ENCODE assay signal across 22 cellular contexts in the genomic region with DNA sequence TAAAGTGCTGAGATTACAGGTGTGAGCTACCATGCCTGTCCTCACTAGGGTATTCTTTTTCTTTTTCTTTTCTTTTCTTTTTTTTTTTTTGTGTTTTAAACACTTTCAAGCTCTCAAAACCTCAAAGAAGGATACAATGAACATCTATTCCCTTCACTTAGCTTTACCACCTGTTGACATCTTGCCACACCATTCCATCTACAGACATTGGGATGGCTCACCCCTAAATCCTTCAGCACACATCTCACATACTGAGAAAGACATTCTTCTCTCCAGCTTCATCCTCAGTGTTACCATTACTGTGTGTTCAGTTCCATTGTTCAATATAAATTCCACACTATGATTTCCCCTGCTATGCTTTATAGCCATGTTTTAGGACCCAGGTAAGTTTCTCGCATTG. TPM values are rescaled to one million over a fixed set of nuclear protein-coding genes. Genes with fewer than 3 reads are reported as not detected.
DNase-seq lines count a peak whose midpoint lies in the region; ATAC-seq and TF ChIP-seq lines count a peak whose summit lies in the region.
"Had no signal": no experiment of that assay in that cellular context is flagged by ENCODE, and none has a peak within 500 bp of the region (broad histone marks: within the 10 kb centered on the region; RNA-seq: fewer than 3 reads in every experiment).

No MANE protein-coding gene starts in this region.

- H3K36me3 ChIP-seq in CD8-positive, alpha-beta T cell (ENCODE audit: insufficient read depth, low read length): no peaks in the 10 kb centered on the region
- H3K36me3 ChIP-seq in WERI-Rb-1: no peaks in the 10 kb centered on the region
- H3K36me3 ChIP-seq: MG63 had no signal

- POLR2A ChIA-PET in CD8-positive, alpha-beta T cell (lab: Charles Lee): no interaction called here

- H3K4me1 ChIP-seq in CD8-positive, alpha-beta T cell (ENCODE audit: insufficient read depth, low read length): no peaks in the 10 kb centered on the region

- no peak for ATAC-seq in CD8-positive, alpha-beta T cell
- ATAC-seq in T-helper 17 cell (no peak), natural killer cell (no peak)
- ATAC-seq: Panc1 had no signal

- H3K9me3 Mint-ChIP-seq in CD14-positive monocyte (no peaks in the 10 kb centered on the region), natural killer cell (no peaks in the 10 kb centered on the region), osteocyte (ENCODE audit: unreplicated experiment) (no peaks in the 10 kb centered on the region)
- no peaks in the 10 kb centered on the region for H3K9me3 Mint-ChIP-seq in CD8-positive, alpha-beta T cell

- H3K4me3 Mint-ChIP-seq in CD14-positive monocyte (no peak overlapping the region), T-helper 17 cell (peak overlapping the region; percentile 9), natural killer cell (no peak overlapping the region), osteocyte (ENCODE audit: unreplicated experiment) (no peak overlapping the region)
- H3K4me3 Mint-ChIP-seq in CD8-positive, alpha-beta T cell: no peak overlapping the region

- TF ChIP-seq CTCF in CD14-positive monocyte (IDR thresholded peaks at IDR 0.05) (no peak), natural killer cell (IDR thresholded peaks at IDR 0.05) (no peak), WERI-Rb-1 (IDR thresholded peaks at IDR 0.05; ENCODE audit: low read depth, low read length) (no peak), osteocyte (IDR thresholded peaks at IDR 0.05) (no peak)
- TF ChIP-seq CTCF in CD8-positive, alpha-beta T cell (IDR thresholded peaks at IDR 0.05): no peak

- H3K4me1 Mint-ChIP-seq in CD14-positive monocyte (peaks cover 37% of the 10 kb centered on the region), T-helper 17 cell (peaks cover 45% of the 10 kb centered on the region), natural killer cell (peaks cover 78 to 79% of the 10 kb centered on the region in 2 donors), osteocyte (ENCODE audit: unreplicated experiment) (peaks cover 10% of the 10 kb centered on the region)
- H3K4me1 Mint-ChIP-seq in CD8-positive, alpha-beta T cell (ENCODE audit: low read depth): peaks cover 63% of the 10 kb centered on the region

- H3K27ac ChIP-seq in CD8-positive, alpha-beta T cell (ENCODE audit: low read depth, low read length): no peak overlapping the region
- H3K27ac ChIP-seq in WERI-Rb-1: no peak overlapping the region
- H3K27ac ChIP-seq: RWPE1 had no signal

- H3K27ac Mint-ChIP-seq in CD14-positive monocyte (peak overlapping the region in 4 of 7 donors; percentile 4 to 62 (median 22)), T-helper 17 cell (peak overlapping the region; percentile 62), natural killer cell (peak overlapping the region; percentile 47 to 79), osteocyte (ENCODE audit: unreplicated experiment) (no peak overlapping the region)
- peak overlapping the region; percentile 50 for H3K27ac Mint-ChIP-seq in CD8-positive, alpha-beta T cell

- H3K9me3 ChIP-seq in CD8-positive, alpha-beta T cell (ENCODE audit: low read length): no peaks in the 10 kb centered on the region
- no peaks in the 10 kb centered on the region for H3K9me3 ChIP-seq in T-helper 17 cell (ENCODE audit: control insufficient read depth, low read length, poor library complexity, severe bottlenecking)
- H3K9me3 ChIP-seq in WERI-Rb-1 (ENCODE audit: severe bottlenecking): no peaks in the 10 kb centered on the region
- H3K9me3 ChIP-seq: MG63 had no signal

- CTCF ChIA-PET in CD8-positive, alpha-beta T cell (lab: Charles Lee): no interaction called here

- DNase-seq in CD14-positive monocyte (ENCODE audit: low spot score): no peak
- no peak for DNase-seq in CD8-positive, alpha-beta T cell
- no peak for DNase-seq in T-helper 17 cell
- no peak for DNase-seq in natural killer cell
- DNase-seq in WERI-Rb-1: no peak
- no peak for DNase-seq in NK-92 treated with Interleukin-12 subunit alpha and Interleukin-12 subunit beta, amount 100 ng/mL, for 24 hours (lab: John Stamatoyannopoulos, UW)
- DNase-seq in osteocyte (ENCODE audit: extremely low spot score, unreplicated experiment): no peak
- DNase-seq: DMS153, DND-41, H7, IMR-90, KG1, MG63, NCI-H1105 treated with DMSO at 0.1 percent for 48 hours, NCI-H146, NCI-H1930, NCI-H226, NCI-H510A, NCI-H69, SHP77 had no signal

- H3K4me3 ChIP-seq in CD8-positive, alpha-beta T cell (ENCODE audit: low read depth, low read length): no peak overlapping the region
- no peak overlapping the region for H3K4me3 ChIP-seq in WERI-Rb-1 (ENCODE audit: low read depth, low read length)
- H3K4me3 ChIP-seq: MG63 had no signal

- H3K27me3 ChIP-seq in CD8-positive, alpha-beta T cell (ENCODE audit: insufficient read depth, low read length): no peaks in the 10 kb centered on the region
- no peaks in the 10 kb centered on the region for H3K27me3 ChIP-seq in WERI-Rb-1 (ENCODE audit: insufficient read depth, low read depth, severe bottlenecking)
- H3K27me3 ChIP-seq: MG63 had no signal

- intact Hi-C loops in CD14-positive monocyte (cut with micrococcal nuclease) (no loop called here), natural killer cell (cut with micrococcal nuclease) (no loop called here)
- intact Hi-C loops in CD8-positive, alpha-beta T cell (cut with DNase I, micrococcal nuclease): no loop called here

- peaks cover 16 to 20% of the 10 kb centered on the region in 2 donors for H3K36me3 Mint-ChIP-seq in CD14-positive monocyte
- peaks cover 26% of the 10 kb centered on the region for H3K36me3 Mint-ChIP-seq in CD8-positive, alpha-beta T cell
- peaks cover 2% of the 10 kb centered on the region for H3K36me3 Mint-ChIP-seq in T-helper 17 cell (ENCODE audit: low read depth)
- H3K36me3 Mint-ChIP-seq in natural killer cell: no peaks in the 10 kb centered on the region
- H3K36me3 Mint-ChIP-seq in osteocyte (ENCODE audit: unreplicated experiment): no peaks in the 10 kb centered on the region

- no peaks in the 10 kb centered on the region for H3K27me3 Mint-ChIP-seq in CD14-positive monocyte (ENCODE audit: low read depth in 3 of 3)
- no peaks in the 10 kb centered on the region for H3K27me3 Mint-ChIP-seq in CD8-positive, alpha-beta T cell (ENCODE audit: low read depth)
- no peaks in the 10 kb centered on the region for H3K27me3 Mint-ChIP-seq in T-helper 17 cell
- H3K27me3 Mint-ChIP-seq in natural killer cell (ENCODE audit: low read depth in 2 of 2): no peaks in the 10 kb centered on the region
- no peaks in the 10 kb centered on the region for H3K27me3 Mint-ChIP-seq in osteocyte (ENCODE audit: unreplicated experiment)

RNA-seq across cellular contexts. Expression of a gene that starts 16.5 kb away (rescaled TPM):
- 10 to 100 TPM; 21.4 to 35.4 TPM for polyA plus RNA-seq in CD14-positive monocyte
- total RNA-seq in CD8-positive, alpha-beta T cell: 10 to 100 TPM; 30.9 to 34.3 TPM
- 100 to 1,000 TPM; 117 to 134 TPM for total RNA-seq in T-helper 17 cell
- total RNA-seq in natural killer cell: 100 to 1,000 TPM; 172 to 218 (median 207) TPM
- 8.8 and 11.8 TPM in 2 replicates for total RNA-seq in osteocyte
